ENCODE assay signal across 12 cellular contexts in genomic region chr11:122668562-122669090, GRCh38. TPM values are rescaled to one million over a fixed set of nuclear protein-coding genes. Genes with fewer than 3 reads are reported as not detected.
A peak's percentile ranks its signal among the peaks of the same experiment; 100 is the strongest.
DNase-seq lines count a peak whose midpoint lies in the region; ATAC-seq, FAIRE-seq and TF ChIP-seq lines count a peak whose summit lies in the region.
"Had no signal": no experiment of that assay in that cellular context is flagged by ENCODE, and none has a peak within 500 bp of the region (broad histone marks: within the 10 kb centered on the region; RNA-seq: fewer than 3 reads in every experiment).

No MANE protein-coding gene starts in this region.

- intact Hi-C loops in activated CD4-positive, alpha-beta memory T cell treated with anti-CD3 and anti-CD28 coated beads for 36 hours (cut with micrococcal nuclease), result loop anchor here (1.0 kb wide), 2 partner anchors 10 to 78 kb away; no protein-coding TSS in a partner anchor
- intact Hi-C loops in ascending aorta (cut with DNase I), result no loop called here

- CTCF ChIA-PET in activated CD4-positive, alpha-beta memory T cell treated with anti-CD3 and anti-CD28 coated beads for 36 hours (lab: Charles Lee), result interaction anchor here (0.7 to 1.9 kb wide), 4 partner anchors 13 to 128 kb away, joined by 3 to 4 read pairs (median 3); no protein-coding TSS in a partner anchor
- CTCF ChIA-PET in activated CD4-positive, alpha-beta memory T cell treated with anti-CD3 and anti-CD28 coated beads, Interleukin-2, amount 10 ng/mL, durations not matched to agents 7 days and 5 days (lab: Charles Lee), result interaction anchor here (1.0 to 5.9 kb wide), 5 partner anchors 13 to 113 kb away, joined by 3 to 36 read pairs (median 6); partner anchors contain the start of gene UBASH3B

- H3K27ac Mint-ChIP-seq in activated CD4-positive, alpha-beta memory T cell treated with anti-CD3 and anti-CD28 coated beads for 36 hours, result peak overlapping the region; percentile 29
- H3K27ac Mint-ChIP-seq in activated CD4-positive, alpha-beta memory T cell treated with anti-CD3 and anti-CD28 coated beads, Interleukin-2, amount 10 ng/mL, durations not matched to agents 7 days and 5 days, result no peak overlapping the region
- peak overlapping the region; percentile 35 for H3K27ac Mint-ChIP-seq in stimulated activated effector memory CD8-positive, alpha-beta T cell treated with anti-CD3 and anti-CD28 coated beads, Interleukin-12 subunit alpha, Interleukin-12 subunit beta, amount 100 ng/mL, for 72 hours

- TF ChIP-seq CTCF in bronchial epithelial cell (IDR thresholded peaks at IDR 0.05; ENCODE audit: insufficient read depth, low read length, severe bottlenecking) (no peak), ascending aorta (IDR thresholded peaks at IDR 0.05) (no peak)

- DNase-seq in activated CD4-positive, alpha-beta memory T cell treated with anti-CD3 and anti-CD28 coated beads for 36 hours, result peak; percentile 22
- no peak for DNase-seq in activated CD4-positive, alpha-beta memory T cell treated with anti-CD3 and anti-CD28 coated beads, Interleukin-2, amount 10 ng/mL, durations not matched to agents 7 days and 5 days
- DNase-seq in NCI-H446 (lab: John Stamatoyannopoulos, UW) (peak; percentile 78 to 94), bronchial epithelial cell (ENCODE audit: low read depth) (peak; percentile 79), ascending aorta (ENCODE audit: low spot score in 2 of 2) (no peak)
- DNase-seq in stimulated activated effector memory CD8-positive, alpha-beta T cell treated with anti-CD3 and anti-CD28 coated beads, Interleukin-12 subunit alpha, Interleukin-12 subunit beta, amount 100 ng/mL, for 72 hours (ENCODE audit: low spot score in 2 of 2), result no peak
- DNase-seq: BE2C, head of caudate nucleus, retina, transverse colon had no signal

- H3K27me3 Mint-ChIP-seq in activated CD4-positive, alpha-beta memory T cell treated with anti-CD3 and anti-CD28 coated beads for 36 hours, result no peaks in the 10 kb centered on the region
- peaks cover 2% of the 10 kb centered on the region for H3K27me3 Mint-ChIP-seq in activated CD4-positive, alpha-beta memory T cell treated with anti-CD3 and anti-CD28 coated beads, Interleukin-2, amount 10 ng/mL, durations not matched to agents 7 days and 5 days

- H3K9me3 ChIP-seq in ascending aorta, result no peaks in the 10 kb centered on the region
- H3K9me3 ChIP-seq: BE2C, transverse colon had no signal

- peaks cover 19% of the 10 kb centered on the region for H3K36me3 Mint-ChIP-seq in activated CD4-positive, alpha-beta memory T cell treated with anti-CD3 and anti-CD28 coated beads for 36 hours
- peaks cover 22% of the 10 kb centered on the region for H3K36me3 Mint-ChIP-seq in activated CD4-positive, alpha-beta memory T cell treated with anti-CD3 and anti-CD28 coated beads, Interleukin-2, amount 10 ng/mL, durations not matched to agents 7 days and 5 days (ENCODE audit: low read depth)
- peaks cover 9% of the 10 kb centered on the region for H3K36me3 Mint-ChIP-seq in stimulated activated effector memory CD8-positive, alpha-beta T cell treated with anti-CD3 and anti-CD28 coated beads, Interleukin-12 subunit alpha, Interleukin-12 subunit beta, amount 100 ng/mL, for 72 hours

- H3K4me3 ChIP-seq in bronchial epithelial cell (ENCODE audit: low read depth, low read length) (no peak overlapping the region), ascending aorta (no peak overlapping the region)
- H3K4me3 ChIP-seq: transverse colon had no signal

- H3K4me1 ChIP-seq in ascending aorta, result no peaks in the 10 kb centered on the region
- H3K4me1 ChIP-seq: BE2C had no signal

- H3K36me3 ChIP-seq in bronchial epithelial cell (ENCODE audit: control insufficient read depth, insufficient read depth, low read length) (no peaks in the 10 kb centered on the region), ascending aorta (no peaks in the 10 kb centered on the region)
- H3K36me3 ChIP-seq: BE2C, transverse colon had no signal

- H3K27ac ChIP-seq in ascending aorta, result no peak overlapping the region

- peaks cover 6% of the 10 kb centered on the region for H3K9me3 Mint-ChIP-seq in activated CD4-positive, alpha-beta memory T cell treated with anti-CD3 and anti-CD28 coated beads for 36 hours
- peaks cover 3% of the 10 kb centered on the region for H3K9me3 Mint-ChIP-seq in activated CD4-positive, alpha-beta memory T cell treated with anti-CD3 and anti-CD28 coated beads, Interleukin-2, amount 10 ng/mL, durations not matched to agents 7 days and 5 days
- H3K9me3 Mint-ChIP-seq in stimulated activated effector memory CD8-positive, alpha-beta T cell treated with anti-CD3 and anti-CD28 coated beads, Interleukin-12 subunit alpha, Interleukin-12 subunit beta, amount 100 ng/mL, for 72 hours, result peaks cover 3% of the 10 kb centered on the region

- H3K4me3 Mint-ChIP-seq in activated CD4-positive, alpha-beta memory T cell treated with anti-CD3 and anti-CD28 coated beads for 36 hours, result no peak overlapping the region
- H3K4me3 Mint-ChIP-seq in activated CD4-positive, alpha-beta memory T cell treated with anti-CD3 and anti-CD28 coated beads, Interleukin-2, amount 10 ng/mL, durations not matched to agents 7 days and 5 days, result no peak overlapping the region
- H3K4me3 Mint-ChIP-seq in stimulated activated effector memory CD8-positive, alpha-beta T cell treated with anti-CD3 and anti-CD28 coated beads, Interleukin-12 subunit alpha, Interleukin-12 subunit beta, amount 100 ng/mL, for 72 hours, result peak overlapping the region; percentile 4

- ATAC-seq in stimulated activated effector memory CD8-positive, alpha-beta T cell treated with anti-CD3 and anti-CD28 coated beads, Interleukin-12 subunit alpha, Interleukin-12 subunit beta, amount 100 ng/mL, for 72 hours, result peak; percentile 88
- ATAC-seq in HG02938 (IDR thresholded peaks at IDR 0.05; ENCODE audit: unreplicated experiment) (no peak), GM21447 (IDR thresholded peaks at IDR 0.05; ENCODE audit: unreplicated experiment) (no peak)

- POLR2A ChIA-PET in activated CD4-positive, alpha-beta memory T cell treated with anti-CD3 and anti-CD28 coated beads for 36 hours (lab: Charles Lee), result interaction anchor here (2.6 kb wide), 1 partner anchor 77 kb away, joined by 10 read pairs; no protein-coding TSS in a partner anchor
- POLR2A ChIA-PET in activated CD4-positive, alpha-beta memory T cell treated with anti-CD3 and anti-CD28 coated beads, Interleukin-2, amount 10 ng/mL, durations not matched to agents 7 days and 5 days (lab: Charles Lee), result interaction anchor here (1.8 to 2.7 kb wide), 3 partner anchors 11 to 58 kb away, joined by 5 to 9 read pairs (median 7); partner anchors contain the start of gene UBASH3B

- peaks cover 52% of the 10 kb centered on the region for H3K4me1 Mint-ChIP-seq in activated CD4-positive, alpha-beta memory T cell treated with anti-CD3 and anti-CD28 coated beads for 36 hours (ENCODE audit: low read depth)
- H3K4me1 Mint-ChIP-seq in activated CD4-positive, alpha-beta memory T cell treated with anti-CD3 and anti-CD28 coated beads, Interleukin-2, amount 10 ng/mL, durations not matched to agents 7 days and 5 days, result peaks cover 37% of the 10 kb centered on the region
- H3K4me1 Mint-ChIP-seq in stimulated activated effector memory CD8-positive, alpha-beta T cell treated with anti-CD3 and anti-CD28 coated beads, Interleukin-12 subunit alpha, Interleukin-12 subunit beta, amount 100 ng/mL, for 72 hours, result peaks cover 56% of the 10 kb centered on the region

- no peaks in the 10 kb centered on the region for H3K27me3 ChIP-seq in bronchial epithelial cell (ENCODE audit: control insufficient read depth, insufficient read depth, low read length)
- H3K27me3 ChIP-seq in ascending aorta, result no peaks in the 10 kb centered on the region
- H3K27me3 ChIP-seq: transverse colon had no signal

- no peak for FAIRE-seq in bronchial epithelial cell (lab: Jason Lieb, UNC)

RNA-seq across cellular contexts. Expression of gene UBASH3B, which starts 13.1 kb away (rescaled TPM):
- total RNA-seq in activated CD4-positive, alpha-beta memory T cell treated with anti-CD3 and anti-CD28 coated beads for 36 hours, result 10 to 100 TPM; 18.8 to 20.8 TPM
- total RNA-seq in activated CD4-positive, alpha-beta memory T cell treated with anti-CD3 and anti-CD28 coated beads, Interleukin-2, amount 10 ng/mL, durations not matched to agents 7 days and 5 days, result 10 to 100 TPM; 18.4 to 20.9 TPM
- total RNA-seq in bronchial epithelial cell, result 10.0 and 10.4 TPM in 2 replicates
- 8.5 TPM for total RNA-seq in ascending aorta

Comparison
In these comparisons a context has a peak if more than half of its experiments do, and no peak if none do; other contexts are left out.
1. DNase-seq: peak in activated CD4-positive, alpha-beta memory T cell treated with anti-CD3 and anti-CD28 coated beads for 36 hours (single experiment), NCI-H446 (2 of 2) and bronchial epithelial cell (single experiment); none in activated CD4-positive, alpha-beta memory T cell treated with anti-CD3 and anti-CD28 coated beads, Interleukin-2, amount 10 ng/mL, durations not matched to agents 7 days and 5 days (single experiment), stimulated activated effector memory CD8-positive, alpha-beta T cell treated with anti-CD3 and anti-CD28 coated beads, Interleukin-12 subunit alpha, Interleukin-12 subunit beta, amount 100 ng/mL, for 72 hours (0 of 2) and ascending aorta (0 of 2).